Comparison of ENCODE assay signal across 12 cellular contexts in genomic region chr1:154222918-154223317, GRCh38. TPM values are rescaled to one million over a fixed set of nuclear protein-coding genes. Genes with fewer than 3 reads are reported as not detected.
DNase-seq lines count a peak whose midpoint lies in the region; ATAC-seq, FAIRE-seq and TF ChIP-seq lines count a peak whose summit lies in the region.
"Had no signal": no experiment of that assay in that cellular context is flagged by ENCODE, and none has a peak within 500 bp of the region (broad histone marks: within the 10 kb centered on the region; RNA-seq: fewer than 3 reads in every experiment).

No MANE protein-coding gene starts in this region.

- H3K27me3 ChIP-seq in CD4-positive, alpha-beta T cell (ENCODE audit: control insufficient read depth, insufficient read depth, low read length): no peaks in the 10 kb centered on the region
- no peaks in the 10 kb centered on the region for H3K27me3 ChIP-seq in IMR-90 (ENCODE audit: control insufficient read depth, insufficient read depth, low read length)
- H3K27me3 ChIP-seq in GM12878 (replicated peaks in 1 of 2; ENCODE audit: control insufficient read depth in 2 of 2, insufficient read depth in 2 of 2, low read length in 1 of 2): no peaks in the 10 kb centered on the region
- H3K27me3 ChIP-seq in brain microvascular endothelial cell (replicated peaks): no peaks in the 10 kb centered on the region

- H3K14ac ChIP-seq in IMR-90 (replicated peaks; ENCODE audit: low read depth, low read length): no peak overlapping the region

- H3K79me1 ChIP-seq in IMR-90 (ENCODE audit: low read depth in 1 of 2, low read length in 2 of 2): peaks cover 16 to 52% of the 10 kb centered on the region in 2 experiments

- no CpG with 5 or more reads among the region's 1 CpG for WGBS in IMR-90 (ENCODE audit: extremely low coverage in 2 of 2, insufficient read length in 1 of 2), 2 experiments
- WGBS in GM12878 (ENCODE audit: insufficient coverage, insufficient replicate concordance, low lambda C conversion rate, missing lambda C conversion rate): 0% methylated on average over 1 of the region's 1 CpG

- no peak overlapping the region for H2BK15ac ChIP-seq in IMR-90 (ENCODE audit: low read depth, low read length)

- in situ Hi-C loops in IMR-90 (cut with MboI; ENCODE audit: low sequenced_read_pairs) (no loop called here), GM12878 (cut with MboI) (no loop called here), brain microvascular endothelial cell (cut with HindIII; ENCODE audit: low pct_ligation_motif_present, low sequenced_read_pairs) (no loop called here)

- ATAC-seq in CD4-positive, alpha-beta T cell (ENCODE audit: poor library complexity): no peak
- ATAC-seq in IMR-90 (ENCODE audit: low read depth) (no peak), GM12878 (no peak), natural killer cell (no peak)

- H3K9ac ChIP-seq in IMR-90 (ENCODE audit: low read depth, low read length) (no peak overlapping the region; the same call in 1 of the 2 replicates), GM12878 (ENCODE audit: control insufficient read depth, insufficient read depth, low read length) (no peak overlapping the region)

- BruUV-seq in IMR-90 (replicated peaks; lab: Mats Ljungman, UMichigan) (no TSS peak), GM12878 (replicated peaks; lab: Mats Ljungman, UMichigan) (no TSS peak)

- peak overlapping the region; percentile 91 for H3K4me3 Mint-ChIP-seq in CD4-positive, alpha-beta T cell
- H3K4me3 Mint-ChIP-seq in natural killer cell: peak overlapping the region; percentile 96

- no peak overlapping the region for H2AK9ac ChIP-seq in IMR-90 (replicated peaks; ENCODE audit: low read depth, low read length, poor library complexity)

- H4K5ac ChIP-seq in IMR-90 (ENCODE audit: low read depth, low read length): no peak overlapping the region

- peak overlapping the region; percentile 20; the same call in 1 of the 2 replicates for H3K4me2 ChIP-seq in IMR-90 (ENCODE audit: low read depth, low read length)
- H3K4me2 ChIP-seq in GM12878 (ENCODE audit: control insufficient read depth, insufficient read depth): peak overlapping the region; percentile 93

- TF ChIP-seq POLR2A in IMR-90 (IDR thresholded peaks at IDR 0.05; ENCODE audit: low read depth, low read length) (no peak), GM12878 (IDR thresholded peaks at IDR 0.05; ENCODE audit: low read depth, low read length) (no peak)

- no peak overlapping the region for H3K18ac ChIP-seq in IMR-90 (ENCODE audit: low read depth, low read length)

- H3K27ac ChIP-seq in CD4-positive, alpha-beta T cell (ENCODE audit: low read depth, low read length): no peak overlapping the region
- H3K27ac ChIP-seq in IMR-90 (ENCODE audit: insufficient read depth, low read length) (no peak overlapping the region), GM12878 (ENCODE audit: control insufficient read depth, insufficient read depth) (no peak overlapping the region), brain microvascular endothelial cell (no peak overlapping the region)

- POLR2A ChIA-PET in CD4-positive, alpha-beta T cell (lab: Charles Lee): interaction anchor here (0.8 to 1.7 kb wide), 3 partner anchors 50 to 563 kb away, joined by 3 to 7 read pairs (median 3); no protein-coding TSS in a partner anchor
- POLR2A ChIA-PET in IMR-90 (lab: Charles Lee; ENCODE audit: unreplicated experiment) (interaction anchor here (0.7 kb wide), 1 partner anchor 247 kb away, joined by 3 read pairs; no protein-coding TSS in a partner anchor), GM12878 (lab: Charles Lee) (interaction anchor here (0.5 to 1.2 kb wide), 6 partner anchors 16 to 562 kb away, joined by 3 to 6 read pairs (median 3); no protein-coding TSS in a partner anchor)

- SMC1A ChIA-PET in GM12878 (lab: Charles Lee; ENCODE audit: uncharacterized antibody, unreplicated experiment): interaction anchor here (0.6 to 2.2 kb wide), 11 partner anchors 22 to 126 kb away, joined by 3 to 8 read pairs (median 3); partner anchors contain the start of gene HAX1

- H3K4me1 ChIP-seq in IMR-90 (ENCODE audit: control insufficient read depth, insufficient read depth, low read length) (no peaks in the 10 kb centered on the region; the same call in 1 of the 2 replicates), GM12878 (ENCODE audit: control insufficient read depth, insufficient read depth, low read length) (peaks cover 15% of the 10 kb centered on the region)

- CTCF ChIA-PET in CD4-positive, alpha-beta T cell (lab: Charles Lee): no interaction called here
- CTCF ChIA-PET in IMR-90 (lab: Yijun Ruan, JAX) (interaction anchor here (1.2 kb wide), 1 partner anchor 23 kb away, joined by 3 read pairs; no protein-coding TSS in a partner anchor), GM12878 (lab: Yijun Ruan, JAX) (interaction anchor here (0.9 to 1.5 kb wide), 4 partner anchors 24 to 112 kb away, joined by 3 to 7 read pairs (median 4); no protein-coding TSS in a partner anchor)

- H3K36me3 ChIP-seq in IMR-90 (ENCODE audit: control insufficient read depth, insufficient read depth, low read length) (peaks cover 28% of the 10 kb centered on the region), GM12878 (ENCODE audit: control insufficient read depth in 2 of 2, insufficient read depth in 2 of 2, low read length in 1 of 2) (peaks cover 0 to 22% of the 10 kb centered on the region in 2 experiments; a peak in 1 of 4 replicates), brain microvascular endothelial cell (replicated peaks) (peaks cover 33% of the 10 kb centered on the region)

- no peak for DNase-seq in CD4-positive, alpha-beta T cell
- DNase-seq in IMR-90: no peak
- no peak for DNase-seq in GM12878 (ENCODE audit: low read depth, low spot score)
- DNase-seq in natural killer cell: no peak
- no peak for DNase-seq in SHP77 treated with DMSO at 0.1 percent for 48 hours (lab: John Stamatoyannopoulos, UW)
- no peak for DNase-seq in stimulated activated CD4-positive, alpha-beta T cell treated with anti-CD3 and anti-CD28 coated beads, Interleukin-1b, Interleukin-23, amount 100 ng/mL, for 48 hours
- DNase-seq in brain microvascular endothelial cell: no peak
- DNase-seq in NCI-H187 (lab: John Stamatoyannopoulos, UW): no peak
- DNase-seq: central memory CD4-positive, alpha-beta T cell; DMS79 treated with DMSO at 0.1 percent for 48 hours; hypothalamus had no signal

- TF ChIP-seq RAD21 in IMR-90 (IDR thresholded peaks at IDR 0.05; ENCODE audit: low read length) (no peak), GM12878 (IDR thresholded peaks at IDR 0.05; ENCODE audit: insufficient read depth, low read depth, low read length) (no peak)

- no peak overlapping the region for H4K8ac ChIP-seq in IMR-90 (ENCODE audit: low read depth in 2 of 2, low read length in 2 of 2)

- H3K4me1 Mint-ChIP-seq in CD4-positive, alpha-beta T cell (ENCODE audit: low read depth): peaks cover 82% of the 10 kb centered on the region
- peaks cover 71 to 80% of the 10 kb centered on the region in 2 donors for H3K4me1 Mint-ChIP-seq in natural killer cell

- H4K20me1 ChIP-seq in IMR-90 (ENCODE audit: insufficient read depth, low read length) (peaks cover 55% of the 10 kb centered on the region), GM12878 (ENCODE audit: control insufficient read depth, insufficient read depth) (no peaks in the 10 kb centered on the region; the same call in 1 of the 2 replicates)

- no peaks in the 10 kb centered on the region for H3K9me3 ChIP-seq in CD4-positive, alpha-beta T cell (ENCODE audit: control insufficient read depth, low read length)
- H3K9me3 ChIP-seq in IMR-90 (ENCODE audit: control insufficient read depth, insufficient read depth, low read length): no peaks in the 10 kb centered on the region
- no peaks in the 10 kb centered on the region for H3K9me3 ChIP-seq in GM12878 (replicated peaks; ENCODE audit: control insufficient read depth, insufficient read depth, low read length)

- TF ChIP-seq CTCF in CD4-positive, alpha-beta T cell (IDR thresholded peaks at IDR 0.05): no peak
- TF ChIP-seq CTCF in IMR-90 (conservative IDR thresholded peaks at IDR 0.05; ENCODE audit: low read depth, low read length): no peak
- TF ChIP-seq CTCF in GM12878 (IDR thresholded peaks at IDR 0.05 in 2 of 3, conservative IDR thresholded peaks at IDR 0.05 in 1 of 3; ENCODE audit: control insufficient read depth in 2 of 3, extremely low read depth in 1 of 3, insufficient read depth in 1 of 3, low read depth in 3 of 3, low read length in 3 of 3): no peak
- no peak for TF ChIP-seq CTCF in natural killer cell (IDR thresholded peaks at IDR 0.05)
- no peak for TF ChIP-seq CTCF in brain microvascular endothelial cell (IDR thresholded peaks at IDR 0.05; ENCODE audit: low read depth, low read length, missing control alignments)

- H3K4ac ChIP-seq in IMR-90 (ENCODE audit: low read depth, low read length): no peak overlapping the region

- TF ChIP-seq EP300 in GM12878 (IDR thresholded peaks at IDR 0.05; ENCODE audit: borderline replicate concordance in 1 of 2, control insufficient read depth in 1 of 2, low read depth in 2 of 2, low read length in 2 of 2): no peak

- RAD21 ChIA-PET in GM12878 (lab: Charles Lee; ENCODE audit: unreplicated experiment): interaction anchor here (0.5 to 1.2 kb wide), 3 partner anchors 23 to 422 kb away, joined by 3 read pairs; no protein-coding TSS in a partner anchor

- H3K23ac ChIP-seq in IMR-90 (ENCODE audit: low read depth, low read length): 0 out of 2 replicates have a peak overlapping the region, but pooled peaks have one; percentile 2

- intact Hi-C loops in CD4-positive, alpha-beta T cell (cut with DNase I, micrococcal nuclease): loop anchor here (5.0 to 10.0 kb wide), 5 partner anchors 66 to 496 kb away; partner anchors contain the start of genes ATP8B2 (in 1 of the 2), GATAD2B (in 1 of the 2), INTS3 (in 1 of the 2) and NUP210L (in 1 of the 2)
- intact Hi-C loops in IMR-90 (cut with micrococcal nuclease): loop anchor here (5.0 kb wide), 1 partner anchor 34 kb away; no protein-coding TSS in a partner anchor
- intact Hi-C loops in GM12878 (cut with micrococcal nuclease; ENCODE audit: unreplicated experiment): no loop called here
- intact Hi-C loops in natural killer cell (cut with micrococcal nuclease): loop anchor here (10.0 kb wide), 1 partner anchor 258 kb away; the partner anchor contains the start of genes CREB3L4 and SLC39A1

- no peak overlapping the region for H2AK5ac ChIP-seq in IMR-90 (ENCODE audit: low read depth, low read length)

- peaks cover 81% of the 10 kb centered on the region for H3K36me3 Mint-ChIP-seq in CD4-positive, alpha-beta T cell (ENCODE audit: low read depth)
- H3K36me3 Mint-ChIP-seq in natural killer cell: peaks cover 12% of the 10 kb centered on the region

- no peak overlapping the region for H2BK5ac ChIP-seq in IMR-90 (ENCODE audit: low read depth, low read length, poor library complexity, severe bottlenecking)

- FAIRE-seq in GM12878 (lab: Jason Lieb, UNC): no peak

- no peak overlapping the region for H4K91ac ChIP-seq in IMR-90 (ENCODE audit: insufficient read depth, low read depth, low read length)

- H2BK120ac ChIP-seq in IMR-90 (ENCODE audit: low read depth, low read length): no peak overlapping the region

- peaks cover 91% of the 10 kb centered on the region for H3K79me2 ChIP-seq in GM12878 (ENCODE audit: control insufficient read depth, insufficient read depth, low read length)

- peak overlapping the region; percentile 93 for H3K27ac Mint-ChIP-seq in CD4-positive, alpha-beta T cell
- peak overlapping the region; percentile 97 to 98 for H3K27ac Mint-ChIP-seq in natural killer cell

- H2BK20ac ChIP-seq in IMR-90 (ENCODE audit: low read depth, low read length): no peak overlapping the region

- H3K27me3 Mint-ChIP-seq in CD4-positive, alpha-beta T cell: no peaks in the 10 kb centered on the region
- peaks cover 0 to 2% of the 10 kb centered on the region in 2 donors for H3K27me3 Mint-ChIP-seq in natural killer cell (ENCODE audit: low read depth in 2 of 2)

- H3K4me3 ChIP-seq in IMR-90 (ENCODE audit: insufficient read depth, low read depth, low read length): no peak overlapping the region
- H3K4me3 ChIP-seq in GM12878: peak overlapping the region; percentile 99
- no peak overlapping the region for H3K4me3 ChIP-seq in brain microvascular endothelial cell (ENCODE audit: low read depth, low read length)

- H3K9me3 Mint-ChIP-seq in CD4-positive, alpha-beta T cell: no peaks in the 10 kb centered on the region
- H3K9me3 Mint-ChIP-seq in natural killer cell: no peaks in the 10 kb centered on the region

- dilution Hi-C loops in IMR-90 (cut with HindIII; ENCODE audit: low sequenced_read_pairs, unreplicated experiment): no loop called here

- 0 out of 2 replicates have a peak, but pooled peaks cover 2% of the 10 kb centered on the region for H3K9me1 ChIP-seq in IMR-90 (ENCODE audit: insufficient read depth, low read length)

- H3K56ac ChIP-seq in IMR-90 (ENCODE audit: extremely low read depth, insufficient read depth, low read length): no peak overlapping the region

- H2AFZ ChIP-seq in IMR-90 (replicated peaks; ENCODE audit: low read length, poor library complexity): no peak overlapping the region
- no peak overlapping the region for H2AFZ ChIP-seq in GM12878 (ENCODE audit: control insufficient read depth, low read depth, low read length)

RNA-seq across cellular contexts. Expression of gene UBAP2L, which starts 2.2 kb away (rescaled TPM):
- total RNA-seq in CD4-positive, alpha-beta T cell: 100 to 1,000 TPM; 224 to 234 TPM
- total RNA-seq in IMR-90 (2012; rRNA removed) (57.5 and 77.2 TPM in 2 replicates), GM12878 (2014; rRNA removed) (56.6 and 58.7 TPM in 2 replicates), GM12878 (2014; rRNA removed; fragmentation: Illumina TruSeq; extraction: Trizol) (69.6 and 75.8 TPM in 2 replicates), GM12878 (2021) (163 and 171 TPM in 2 replicates), natural killer cell (100 to 1,000 TPM; 195 to 220 (median 218) TPM)
- polyA plus RNA-seq in IMR-90 (2012; rRNA removed) (149 and 156 TPM in 2 replicates), GM12878 (2011; rRNA removed) (86.2 and 185 TPM in 2 replicates), GM12878 (2014; fragmentation: Illumina TruSeq; extraction: Trizol) (164 and 180 TPM in 2 replicates), GM12878 (2014; fragmentation: Nextera tagmentation; extraction: Ambion mirVana) (10 to 100 TPM; 49.9 to 53.3 TPM), GM12878 (2014; rRNA removed) (140 and 151 TPM in 2 replicates), GM12878 (2016; fragmentation: Nextera tagmentation; extraction: Ambion mirVana) (100 to 1,000 TPM; 181 to 198 TPM)
- 58.9 and 125 TPM in 2 replicates for polyA plus RNA-seq in IMR-90 (2012; cell fraction: cytosol; rRNA removed)
- polyA plus RNA-seq in IMR-90 (2012; cell fraction: nucleus; rRNA removed; ENCODE audit: low replicate concordance): 363 and 547 TPM in 2 replicates
- total RNA-seq in GM12878 (2013; cell fraction: nucleolus; rRNA removed): 296 and 314 TPM in 2 replicates
- 73.9 TPM for polyA plus RNA-seq in GM12878 (2011; ENCODE audit: low read depth)
- 116 and 123 TPM in 2 replicates for polyA plus RNA-seq in GM12878 (2011; cell fraction: cytosol; rRNA removed)
- 303 and 325 TPM in 2 replicates for polyA plus RNA-seq in GM12878 (2011; cell fraction: nucleus; rRNA removed)
- 81.1 and 94.6 TPM in 2 replicates for polyA plus RNA-seq in GM12878 (2012)
- 130 and 259 TPM in 2 replicates for polyA minus RNA-seq in GM12878 (2011; rRNA and poly(A)+ RNA removed)
- polyA minus RNA-seq in GM12878 (2011; cell fraction: cytosol; rRNA and poly(A)+ RNA removed): 29.7 and 45.6 TPM in 2 replicates
- 99.0 and 173 TPM in 2 replicates for polyA minus RNA-seq in GM12878 (2011; cell fraction: nucleus; rRNA and poly(A)+ RNA removed)

RNA-seq across cellular contexts. Expression of gene CFAP141, which starts 16.8 kb away (rescaled TPM):
- not detected for total RNA-seq in CD4-positive, alpha-beta T cell
- not detected in 2 replicates for total RNA-seq in IMR-90 (2012; rRNA removed)
- not detected in 2 replicates for polyA plus RNA-seq in IMR-90 (2012; rRNA removed)
- not detected in 2 replicates for polyA plus RNA-seq in IMR-90 (2012; cell fraction: cytosol; rRNA removed)
- not detected in 2 replicates for polyA plus RNA-seq in IMR-90 (2012; cell fraction: nucleus; rRNA removed; ENCODE audit: low replicate concordance)
- total RNA-seq in GM12878 (2013; cell fraction: nucleolus; rRNA removed): not detected in 2 replicates
- not detected in 2 replicates for total RNA-seq in GM12878 (2014; rRNA removed)
- total RNA-seq in GM12878 (2014; rRNA removed; fragmentation: Illumina TruSeq; extraction: Trizol): not detected in 2 replicates
- total RNA-seq in GM12878 (2021): not detected in 2 replicates
- not detected for polyA plus RNA-seq in GM12878 (2011; ENCODE audit: low read depth)
- polyA plus RNA-seq in GM12878 (2011; rRNA removed): not detected in 2 replicates
- polyA plus RNA-seq in GM12878 (2011; cell fraction: cytosol; rRNA removed): not detected in 2 replicates
- not detected in 2 replicates for polyA plus RNA-seq in GM12878 (2011; cell fraction: nucleus; rRNA removed)
- polyA plus RNA-seq in GM12878 (2012): not detected in 2 replicates
- not detected in 2 replicates for polyA plus RNA-seq in GM12878 (2014; fragmentation: Illumina TruSeq; extraction: Trizol)
- not detected for polyA plus RNA-seq in GM12878 (2014; fragmentation: Nextera tagmentation; extraction: Ambion mirVana)
- polyA plus RNA-seq in GM12878 (2014; rRNA removed): not detected in 2 replicates
- polyA plus RNA-seq in GM12878 (2016; fragmentation: Nextera tagmentation; extraction: Ambion mirVana): not detected
- not detected in 2 replicates for polyA minus RNA-seq in GM12878 (2011; rRNA and poly(A)+ RNA removed)
- not detected in 2 replicates for polyA minus RNA-seq in GM12878 (2011; cell fraction: cytosol; rRNA and poly(A)+ RNA removed)
- not detected in 2 replicates for polyA minus RNA-seq in GM12878 (2011; cell fraction: nucleus; rRNA and poly(A)+ RNA removed)
- 1 to 10 TPM in 1 of 3 donors, not detected in 2; 1.2 TPM for total RNA-seq in natural killer cell
- total RNA-seq: posterior vena cava had no signal

RNA-seq across cellular contexts. Expression of gene TPM3, which starts 31.0 kb away (rescaled TPM):
- total RNA-seq in CD4-positive, alpha-beta T cell: 100 to 1,000 TPM; 345 to 357 TPM
- 530 and 974 TPM in 2 replicates for total RNA-seq in IMR-90 (2012; rRNA removed)
- 409 and 438 TPM in 2 replicates for polyA plus RNA-seq in IMR-90 (2012; rRNA removed)
- 159 and 397 TPM in 2 replicates for polyA plus RNA-seq in IMR-90 (2012; cell fraction: cytosol; rRNA removed)
- polyA plus RNA-seq in IMR-90 (2012; cell fraction: nucleus; rRNA removed; ENCODE audit: low replicate concordance): 82.6 and 262 TPM in 2 replicates
- 188 and 211 TPM in 2 replicates for total RNA-seq in GM12878 (2013; cell fraction: nucleolus; rRNA removed)
- 405 and 502 TPM in 2 replicates for total RNA-seq in GM12878 (2014; rRNA removed)
- 411 and 420 TPM in 2 replicates for total RNA-seq in GM12878 (2014; rRNA removed; fragmentation: Illumina TruSeq; extraction: Trizol)
- total RNA-seq in GM12878 (2021): 545 and 553 TPM in 2 replicates
- polyA plus RNA-seq in GM12878 (2011; ENCODE audit: low read depth): 286 TPM
- polyA plus RNA-seq in GM12878 (2011; rRNA removed): 656 and 917 TPM in 2 replicates
- polyA plus RNA-seq in GM12878 (2011; cell fraction: cytosol; rRNA removed): 327 and 385 TPM in 2 replicates
- 222 and 294 TPM in 2 replicates for polyA plus RNA-seq in GM12878 (2011; cell fraction: nucleus; rRNA removed)
- 335 and 369 TPM in 2 replicates for polyA plus RNA-seq in GM12878 (2012)
- polyA plus RNA-seq in GM12878 (2014; fragmentation: Illumina TruSeq; extraction: Trizol): 597 and 607 TPM in 2 replicates
- polyA plus RNA-seq in GM12878 (2014; fragmentation: Nextera tagmentation; extraction: Ambion mirVana): 100 to 1,000 TPM; 270 to 321 TPM
- 414 and 456 TPM in 2 replicates for polyA plus RNA-seq in GM12878 (2014; rRNA removed)
- 100 to 1,000 TPM; 732 to 759 TPM for polyA plus RNA-seq in GM12878 (2016; fragmentation: Nextera tagmentation; extraction: Ambion mirVana)
- polyA minus RNA-seq in GM12878 (2011; rRNA and poly(A)+ RNA removed): 191 and 196 TPM in 2 replicates
- polyA minus RNA-seq in GM12878 (2011; cell fraction: cytosol; rRNA and poly(A)+ RNA removed): 82.5 and 102 TPM in 2 replicates
- 36.0 and 65.3 TPM in 2 replicates for polyA minus RNA-seq in GM12878 (2011; cell fraction: nucleus; rRNA and poly(A)+ RNA removed)
- 100 to 1,000 TPM; 516 to 622 (median 551) TPM for total RNA-seq in natural killer cell

RNA-seq across cellular contexts. Expression of gene HAX1, which starts 49.5 kb away (rescaled TPM):
- total RNA-seq in CD4-positive, alpha-beta T cell: 10 to 100 TPM; 57.5 to 62.5 TPM
- total RNA-seq in IMR-90 (2012; rRNA removed): 140 and 146 TPM in 2 replicates
- polyA plus RNA-seq in IMR-90 (2012; rRNA removed): 117 TPM in 2 replicates
- 57.8 and 129 TPM in 2 replicates for polyA plus RNA-seq in IMR-90 (2012; cell fraction: cytosol; rRNA removed)
- 51.3 and 98.5 TPM in 2 replicates for polyA plus RNA-seq in IMR-90 (2012; cell fraction: nucleus; rRNA removed; ENCODE audit: low replicate concordance)
- 18.6 and 24.9 TPM in 2 replicates for total RNA-seq in GM12878 (2013; cell fraction: nucleolus; rRNA removed)
- 145 and 146 TPM in 2 replicates for total RNA-seq in GM12878 (2014; rRNA removed)
- total RNA-seq in GM12878 (2014; rRNA removed; fragmentation: Illumina TruSeq; extraction: Trizol): 141 and 145 TPM in 2 replicates
- 95.3 and 99.4 TPM in 2 replicates for total RNA-seq in GM12878 (2021)
- 60.1 TPM for polyA plus RNA-seq in GM12878 (2011; ENCODE audit: low read depth)
- 100 and 142 TPM in 2 replicates for polyA plus RNA-seq in GM12878 (2011; rRNA removed)
- polyA plus RNA-seq in GM12878 (2011; cell fraction: cytosol; rRNA removed): 123 and 126 TPM in 2 replicates
- polyA plus RNA-seq in GM12878 (2011; cell fraction: nucleus; rRNA removed): 83.9 and 130 TPM in 2 replicates
- polyA plus RNA-seq in GM12878 (2012): 100 and 109 TPM in 2 replicates
- 145 and 177 TPM in 2 replicates for polyA plus RNA-seq in GM12878 (2014; fragmentation: Illumina TruSeq; extraction: Trizol)
- 100 to 1,000 TPM; 249 to 288 TPM for polyA plus RNA-seq in GM12878 (2014; fragmentation: Nextera tagmentation; extraction: Ambion mirVana)
- polyA plus RNA-seq in GM12878 (2014; rRNA removed): 148 and 149 TPM in 2 replicates
- polyA plus RNA-seq in GM12878 (2016; fragmentation: Nextera tagmentation; extraction: Ambion mirVana): 100 to 1,000 TPM; 160 to 169 TPM
- polyA minus RNA-seq in GM12878 (2011; rRNA and poly(A)+ RNA removed): 53.5 and 83.3 TPM in 2 replicates
- 22.9 and 29.2 TPM in 2 replicates for polyA minus RNA-seq in GM12878 (2011; cell fraction: cytosol; rRNA and poly(A)+ RNA removed)
- polyA minus RNA-seq in GM12878 (2011; cell fraction: nucleus; rRNA and poly(A)+ RNA removed): 15.5 and 22.0 TPM in 2 replicates
- total RNA-seq in natural killer cell: 10 to 100 TPM; 36.5 to 52.8 (median 40.0) TPM
